Comparison of ENCODE assay signal across 20 cellular contexts in genomic region chr4:152104286-152104685, GRCh38.
DNase-seq lines count a peak whose midpoint lies in the region; ATAC-seq and TF ChIP-seq lines count a peak whose summit lies in the region.
"Had no signal": no experiment of that assay in that cellular context is flagged by ENCODE, and none has a peak within 500 bp of the region (broad histone marks: within the 10 kb centered on the region; RNA-seq: fewer than 3 reads in every experiment).

No MANE protein-coding gene starts in this region.

- ATAC-seq in DND-41 (ENCODE audit: insufficient read depth, low read depth), result no peak
- ATAC-seq in natural killer cell treated with Interleukin-12 subunit alpha and Interleukin-12 subunit beta and Interleukin-15 and Interleukin-18, amount 100 ng/mL, for 72 hours, result no peak
- ATAC-seq: activated CD8-positive, alpha-beta memory T cell treated with anti-CD3 and anti-CD28 coated beads, Interleukin-2, amount 10 ng/mL, durations not matched to agents 7 days and 5 days had no signal

- BruUV-seq in mammary epithelial cell (replicated peaks; lab: Mats Ljungman, UMichigan), result no TSS peak

- CTCF ChIA-PET in mammary epithelial cell (lab: Charles Lee; ENCODE audit: low non-redundant PET), result no interaction called here

- H3K4me3 Mint-ChIP-seq in T-helper 1 cell treated with Interleukin-12 subunit alpha and Interleukin-12 subunit beta and Interleukin-4 antibody, amounts not matched to agents 30 μg/mL and 1 μg/mL, for 36 hours, result no peak overlapping the region
- no peak overlapping the region for H3K4me3 Mint-ChIP-seq in dendritic cell treated with granulocyte-macrophage colony-stimulating factor and Interleukin-4, amounts not matched to agents 40 ng/mL and 50 ng/mL, for 4 days
- no peak overlapping the region for H3K4me3 Mint-ChIP-seq in natural killer cell treated with Interleukin-12 subunit alpha and Interleukin-12 subunit beta and Interleukin-15 and Interleukin-18, amount 100 ng/mL, for 72 hours
- H3K4me3 Mint-ChIP-seq: activated CD8-positive, alpha-beta memory T cell treated with anti-CD3 and anti-CD28 coated beads, Interleukin-2, amount 10 ng/mL, durations not matched to agents 7 days and 5 days; H9 had no signal

- DNase-seq in T-helper 1 cell, result no peak
- no peak for DNase-seq in DND-41
- DNase-seq in natural killer cell treated with Interleukin-12 subunit alpha and Interleukin-12 subunit beta and Interleukin-15 and Interleukin-18, amount 100 ng/mL, for 72 hours (ENCODE audit: low spot score), result no peak
- DNase-seq in NCI-H69 (lab: John Stamatoyannopoulos, UW), result no peak
- no peak for DNase-seq in mammary epithelial cell
- DNase-seq in Ammon's horn (ENCODE audit: low spot score), result no peak
- DNase-seq: activated CD4-positive, alpha-beta T cell treated with anti-CD3 and anti-CD28 coated beads for 4 hours; activated CD8-positive, alpha-beta memory T cell treated with anti-CD3 and anti-CD28 coated beads, Interleukin-2, amount 10 ng/mL, durations not matched to agents 7 days and 5 days; H9; IMR-90; NCI-H1417 treated with DMSO at 0.1 percent for 48 hours; NK-92 treated with Interleukin-12 subunit alpha and Interleukin-12 subunit beta, amount 100 ng/mL, for 24 hours; SHP77 treated with DMSO at 0.1 percent for 48 hours; spleen; stimulated activated CD4-positive, alpha-beta T cell treated with anti-CD3 and anti-CD28 coated beads, Interleukin-4, amount 100 ng/mL, for 1 hour; stomach; transverse colon had no signal

- H3K4me3 ChIP-seq in DND-41 (ENCODE audit: low read depth in 1 of 2, low read length in 2 of 2) (no peak overlapping the region), mammary epithelial cell (replicated peaks in 1 of 3; ENCODE audit: insufficient read depth in 1 of 3, low read depth in 2 of 3, low read length in 3 of 3) (no peak overlapping the region)
- H3K4me3 ChIP-seq: spleen, stomach, transverse colon had no signal

- peaks cover 4% of the 10 kb centered on the region for H3K9me3 Mint-ChIP-seq in T-helper 1 cell treated with Interleukin-12 subunit alpha and Interleukin-12 subunit beta and Interleukin-4 antibody, amounts not matched to agents 30 μg/mL and 1 μg/mL, for 36 hours
- no peaks in the 10 kb centered on the region for H3K9me3 Mint-ChIP-seq in dendritic cell treated with granulocyte-macrophage colony-stimulating factor and Interleukin-4, amounts not matched to agents 40 ng/mL and 50 ng/mL, for 4 days
- no peaks in the 10 kb centered on the region for H3K9me3 Mint-ChIP-seq in natural killer cell treated with Interleukin-12 subunit alpha and Interleukin-12 subunit beta and Interleukin-15 and Interleukin-18, amount 100 ng/mL, for 72 hours
- H3K9me3 Mint-ChIP-seq: H9 had no signal

- no peaks in the 10 kb centered on the region for H3K79me2 ChIP-seq in DND-41 (ENCODE audit: insufficient read depth, low read length)
- no peaks in the 10 kb centered on the region for H3K79me2 ChIP-seq in mammary epithelial cell (ENCODE audit: insufficient read depth, low read length)

- H3K27ac Mint-ChIP-seq in T-helper 1 cell treated with Interleukin-12 subunit alpha and Interleukin-12 subunit beta and Interleukin-4 antibody, amounts not matched to agents 30 μg/mL and 1 μg/mL, for 36 hours, result peak overlapping the region; percentile 42
- H3K27ac Mint-ChIP-seq in dendritic cell treated with granulocyte-macrophage colony-stimulating factor and Interleukin-4, amounts not matched to agents 40 ng/mL and 50 ng/mL, for 4 days, result peak overlapping the region; percentile 81
- peak overlapping the region; percentile 90 to 93 for H3K27ac Mint-ChIP-seq in natural killer cell treated with Interleukin-12 subunit alpha and Interleukin-12 subunit beta and Interleukin-15 and Interleukin-18, amount 100 ng/mL, for 72 hours
- H3K27ac Mint-ChIP-seq: H9 had no signal

- peak overlapping the region; percentile 11; the same call in 1 of the 2 replicates for H3K27ac ChIP-seq in DND-41 (ENCODE audit: low read length)
- no peak overlapping the region for H3K27ac ChIP-seq in mammary epithelial cell (ENCODE audit: insufficient read depth, low read depth, low read length)
- H3K27ac ChIP-seq: 22Rv1, transverse colon had no signal

- intact Hi-C loops in dendritic cell treated with granulocyte-macrophage colony-stimulating factor and Interleukin-4, amounts not matched to agents 40 ng/mL and 50 ng/mL, for 4 days (cut with micrococcal nuclease), result no loop called here
- intact Hi-C loops in mammary epithelial cell (cut with micrococcal nuclease), result no loop called here

- H3K9ac ChIP-seq in DND-41 (ENCODE audit: low read depth, low read length) (no peak overlapping the region), mammary epithelial cell (ENCODE audit: insufficient read depth, low read length) (no peak overlapping the region)

- H3K4me1 Mint-ChIP-seq in T-helper 1 cell treated with Interleukin-12 subunit alpha and Interleukin-12 subunit beta and Interleukin-4 antibody, amounts not matched to agents 30 μg/mL and 1 μg/mL, for 36 hours (ENCODE audit: low read depth), result peaks cover 61% of the 10 kb centered on the region
- peaks cover 56% of the 10 kb centered on the region for H3K4me1 Mint-ChIP-seq in dendritic cell treated with granulocyte-macrophage colony-stimulating factor and Interleukin-4, amounts not matched to agents 40 ng/mL and 50 ng/mL, for 4 days (ENCODE audit: low read depth)
- H3K4me1 Mint-ChIP-seq in natural killer cell treated with Interleukin-12 subunit alpha and Interleukin-12 subunit beta and Interleukin-15 and Interleukin-18, amount 100 ng/mL, for 72 hours (ENCODE audit: low read depth in 2 of 2), result peaks cover 50 to 67% of the 10 kb centered on the region in 2 donors

- no peak for TF ChIP-seq CTCF in DND-41 (IDR thresholded peaks at IDR 0.05; ENCODE audit: borderline replicate concordance, extremely low read depth, low read length, poor library complexity, severe bottlenecking)
- TF ChIP-seq CTCF in mammary epithelial cell (conservative IDR thresholded peaks at IDR 0.05 in 1 of 2, IDR thresholded peaks at IDR 0.05 in 1 of 2; ENCODE audit: extremely low read depth in 1 of 2, insufficient read depth in 1 of 2, low read depth in 1 of 2, low read length in 2 of 2), result no peak

- peaks cover 24% of the 10 kb centered on the region for H3K36me3 Mint-ChIP-seq in T-helper 1 cell treated with Interleukin-12 subunit alpha and Interleukin-12 subunit beta and Interleukin-4 antibody, amounts not matched to agents 30 μg/mL and 1 μg/mL, for 36 hours (ENCODE audit: low read depth)
- no peaks in the 10 kb centered on the region for H3K36me3 Mint-ChIP-seq in dendritic cell treated with granulocyte-macrophage colony-stimulating factor and Interleukin-4, amounts not matched to agents 40 ng/mL and 50 ng/mL, for 4 days (ENCODE audit: low read depth)
- H3K36me3 Mint-ChIP-seq in natural killer cell treated with Interleukin-12 subunit alpha and Interleukin-12 subunit beta and Interleukin-15 and Interleukin-18, amount 100 ng/mL, for 72 hours, result no peaks in the 10 kb centered on the region

- peaks cover 50% of the 10 kb centered on the region for H3K4me1 ChIP-seq in DND-41 (ENCODE audit: insufficient read depth, low read length)
- H3K4me1 ChIP-seq in mammary epithelial cell (ENCODE audit: insufficient read depth, low read length), result peaks cover 38% of the 10 kb centered on the region

- 80% methylated on average over 1 of the region's 9 CpGs for WGBS in mammary epithelial cell (ENCODE audit: low coverage, missing lambda C conversion rate)

- dilution Hi-C loops in mammary epithelial cell (cut with HindIII; ENCODE audit: low sequenced_read_pairs), result no loop called here

- H3K27me3 ChIP-seq in DND-41 (ENCODE audit: insufficient read depth, low read length, poor library complexity) (no peaks in the 10 kb centered on the region), mammary epithelial cell (ENCODE audit: insufficient read depth, low read length) (no peaks in the 10 kb centered on the region)
- H3K27me3 ChIP-seq: spleen, stomach, transverse colon had no signal

- H3K36me3 ChIP-seq in DND-41 (ENCODE audit: insufficient read depth, low read length), result no peaks in the 10 kb centered on the region
- no peaks in the 10 kb centered on the region for H3K36me3 ChIP-seq in mammary epithelial cell (ENCODE audit: insufficient read depth, low read length)
- H3K36me3 ChIP-seq: spleen, stomach, transverse colon had no signal

- no peaks in the 10 kb centered on the region for H3K27me3 Mint-ChIP-seq in T-helper 1 cell treated with Interleukin-12 subunit alpha and Interleukin-12 subunit beta and Interleukin-4 antibody, amounts not matched to agents 30 μg/mL and 1 μg/mL, for 36 hours (ENCODE audit: low read depth)
- peaks cover 5% of the 10 kb centered on the region for H3K27me3 Mint-ChIP-seq in dendritic cell treated with granulocyte-macrophage colony-stimulating factor and Interleukin-4, amounts not matched to agents 40 ng/mL and 50 ng/mL, for 4 days
- H3K27me3 Mint-ChIP-seq in natural killer cell treated with Interleukin-12 subunit alpha and Interleukin-12 subunit beta and Interleukin-15 and Interleukin-18, amount 100 ng/mL, for 72 hours, result no peaks in the 10 kb centered on the region
- H3K27me3 Mint-ChIP-seq: activated CD8-positive, alpha-beta memory T cell treated with anti-CD3 and anti-CD28 coated beads, Interleukin-2, amount 10 ng/mL, durations not matched to agents 7 days and 5 days had no signal

- H3K4me2 ChIP-seq in DND-41 (ENCODE audit: insufficient read depth, low read length) (no peak overlapping the region), mammary epithelial cell (ENCODE audit: insufficient read depth, low read depth, low read length) (no peak overlapping the region)

- H3K9me3 ChIP-seq in DND-41 (ENCODE audit: insufficient read depth, low read length, severe bottlenecking) (no peaks in the 10 kb centered on the region), mammary epithelial cell (replicated peaks; ENCODE audit: insufficient read depth, low read length) (no peaks in the 10 kb centered on the region)
- H3K9me3 ChIP-seq: spleen, stomach, transverse colon had no signal

- no peak overlapping the region for H2AFZ ChIP-seq in DND-41 (ENCODE audit: low read depth, low read length)
- H2AFZ ChIP-seq in mammary epithelial cell (ENCODE audit: low read depth, low read length), result no peak overlapping the region

- in situ Hi-C loops in mammary epithelial cell (cut with MboI; ENCODE audit: low sequenced_read_pairs in 2 of 2), result no loop called here

- no peaks in the 10 kb centered on the region for H4K20me1 ChIP-seq in DND-41 (ENCODE audit: insufficient read depth, low read length)
- no peaks in the 10 kb centered on the region for H4K20me1 ChIP-seq in mammary epithelial cell (ENCODE audit: insufficient read depth, low read length)
